ENCODE assay signal across 8 cellular contexts in genomic region chr7:152158801-152159587, GRCh38.
A peak's percentile ranks its signal among the peaks of the same experiment; 100 is the strongest.
DNase-seq lines count a peak whose midpoint lies in the region; ATAC-seq and TF ChIP-seq lines count a peak whose summit lies in the region.

No MANE protein-coding gene starts in this region.

- H3K36me3 ChIP-seq in GM23338 (ENCODE audit: insufficient read depth), result peaks cover 12% of the 10 kb centered on the region; the same call in 1 of the 2 replicates
- H3K36me3 ChIP-seq in MM.1S (replicated peaks; ENCODE audit: insufficient read depth, low read length), result peaks cover 7% of the 10 kb centered on the region; the same call in 1 of the 2 replicates

- H3K27me3 Mint-ChIP-seq in GM23338 (ENCODE audit: insufficient read depth, low read depth, poor library complexity) (no peaks in the 10 kb centered on the region), memory B cell (no peaks in the 10 kb centered on the region)

- H3K4me3 Mint-ChIP-seq in GM23338, result no peak overlapping the region
- H3K4me3 Mint-ChIP-seq in memory B cell, result peak overlapping the region; percentile 45

- no peaks in the 10 kb centered on the region for H3K9me2 ChIP-seq in GM23338 (ENCODE audit: insufficient read depth)
- H3K9me2 ChIP-seq in MM.1S (replicated peaks; ENCODE audit: insufficient read depth, low read length), result no peaks in the 10 kb centered on the region

- no peak overlapping the region for H3K27ac Mint-ChIP-seq in GM23338
- peak overlapping the region; percentile 84 for H3K27ac Mint-ChIP-seq in memory B cell

- no peaks in the 10 kb centered on the region for H3K9me3 ChIP-seq in MM.1S (replicated peaks; ENCODE audit: insufficient read depth, low read length)

- no peak for TF ChIP-seq CTCF in GM23338 (conservative IDR thresholded peaks at IDR 0.05; ENCODE audit: low read depth in 2 of 2)
- no peak for TF ChIP-seq CTCF in MM.1S (IDR thresholded peaks at IDR 0.05; ENCODE audit: low read length)

- H3K27me3 ChIP-seq in GM23338 (ENCODE audit: insufficient read depth) (no peaks in the 10 kb centered on the region), MM.1S (replicated peaks; ENCODE audit: insufficient read depth, low read length) (no peaks in the 10 kb centered on the region)

- H3K27ac ChIP-seq in GM23338 (ENCODE audit: low read depth) (peak overlapping the region; percentile 23; the same call in 1 of the 2 replicates), MM.1S (ENCODE audit: low read length) (peak overlapping the region; percentile 91)

- no peak overlapping the region for H3K4me3 ChIP-seq in GM23338
- peak overlapping the region; percentile 38 for H3K4me3 ChIP-seq in MM.1S (ENCODE audit: low read length)

- H3K9me3 Mint-ChIP-seq in GM23338 (no peaks in the 10 kb centered on the region), memory B cell (no peaks in the 10 kb centered on the region)

- no peaks in the 10 kb centered on the region; the same call in 1 of the 2 replicates for H4K20me1 ChIP-seq in GM23338 (replicated peaks; ENCODE audit: insufficient read depth)
- H4K20me1 ChIP-seq in MM.1S (ENCODE audit: insufficient read depth, low read length), result no peaks in the 10 kb centered on the region

- H3K4me1 Mint-ChIP-seq in GM23338 (no peaks in the 10 kb centered on the region), memory B cell (peaks cover 22% of the 10 kb centered on the region)

- peak overlapping the region; percentile 64 for H3K9ac ChIP-seq in MM.1S (ENCODE audit: low read length)

- DNase-seq in GM23338 (ENCODE audit: low spot score), result no peak
- DNase-seq in MM.1S, result peak; percentile 93
- DNase-seq in memory B cell (ENCODE audit: low spot score in 2 of 2), result peak; percentile 43 to 67
- no peak for DNase-seq in hypothalamus (lab: John Stamatoyannopoulos, UW)
- DNase-seq in activated gamma-delta T cell treated with Interleukin-2 at 50 U/mL for 16 hours, result no peak
- DNase-seq in NCI-H2227 treated with DMSO at 0.1 percent for 48 hours (lab: John Stamatoyannopoulos, UW), result no peak
- DNase-seq in occipital lobe (lab: John Stamatoyannopoulos, UW), result no peak

- no peaks in the 10 kb centered on the region for H3K4me1 ChIP-seq in GM23338 (ENCODE audit: insufficient read depth)
- H3K4me1 ChIP-seq in MM.1S (ENCODE audit: low read length), result peaks cover 45% of the 10 kb centered on the region

- no peaks in the 10 kb centered on the region for H3F3A ChIP-seq in GM23338 (replicated peaks; ENCODE audit: low read depth)
- H3F3A ChIP-seq in MM.1S (ENCODE audit: insufficient read depth, low read length), result peaks cover 44% of the 10 kb centered on the region

- H2AFZ ChIP-seq in GM23338 (no peak overlapping the region), MM.1S (ENCODE audit: low read length) (peak overlapping the region; percentile 5)

- H3K4me2 ChIP-seq in GM23338 (no peak overlapping the region), MM.1S (ENCODE audit: low read depth, low read length) (peak overlapping the region; percentile 75)

- H3K79me2 ChIP-seq in GM23338 (replicated peaks; ENCODE audit: insufficient read depth) (no peaks in the 10 kb centered on the region), MM.1S (ENCODE audit: low read length) (peaks cover 24% of the 10 kb centered on the region)

- ATAC-seq in GM18867 (IDR thresholded peaks at IDR 0.05; ENCODE audit: unreplicated experiment) (peak; percentile 95), GM23338 (no peak), memory B cell (ENCODE audit: low read depth) (peak; percentile 93)

- H3K36me3 Mint-ChIP-seq in GM23338 (ENCODE audit: low read depth) (peaks cover 29% of the 10 kb centered on the region), memory B cell (peaks cover 22% of the 10 kb centered on the region)

TF ChIP-seq in GM23338, 12 proteins besides CTCF, POLR2A, EP300 and RAD21:
- TF ChIP-seq REST (IDR thresholded peaks at IDR 0.05; ENCODE audit: unreplicated experiment), result no peak

Comparison
In these comparisons a context has a peak if more than half of its experiments do, and no peak if none do; other contexts are left out.
1. DNase-seq: peak in MM.1S (single experiment) and memory B cell (2 of 2); none in GM23338 (single experiment), hypothalamus (0 of 51), activated gamma-delta T cell treated with Interleukin-2 at 50 U/mL for 16 hours (single experiment), NCI-H2227 treated with DMSO at 0.1 percent for 48 hours (single experiment) and occipital lobe (single experiment).